Comparison of ENCODE assay signal across 35 cellular contexts in the genomic region with DNA sequence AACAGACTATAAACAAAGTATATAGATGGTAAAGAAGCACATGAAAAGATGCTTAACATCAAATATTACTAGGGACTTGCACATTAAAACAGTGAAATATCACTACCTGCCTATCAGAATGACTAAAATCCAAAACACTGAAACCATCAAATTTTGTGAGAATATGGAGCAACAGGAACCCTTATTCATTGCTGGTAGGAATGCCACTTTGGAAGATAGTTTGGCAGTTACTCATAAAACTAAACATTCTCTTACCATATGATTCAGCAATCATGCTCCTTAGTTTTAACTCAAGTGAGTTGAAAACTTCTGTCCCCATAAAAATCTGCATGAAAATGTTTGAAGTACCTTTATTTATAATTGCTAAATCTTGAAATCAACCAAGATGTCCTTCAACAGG.
DNase-seq lines count a peak whose midpoint lies in the region; ATAC-seq, FAIRE-seq and TF ChIP-seq lines count a peak whose summit lies in the region.
"Had no signal": no experiment of that assay in that cellular context is flagged by ENCODE, and none has a peak within 500 bp of the region (broad histone marks: within the 10 kb centered on the region; RNA-seq: fewer than 3 reads in every experiment).

No MANE protein-coding gene starts in this region.

- peaks cover 2% of the 10 kb centered on the region for H3K9me3 Mint-ChIP-seq in neural progenitor cell
- no peaks in the 10 kb centered on the region for H3K9me3 Mint-ChIP-seq in activated T-cell treated with anti-CD3 and anti-CD28 coated beads, Interleukin-2, amount 50 U/mL, for 72 hours
- H3K9me3 Mint-ChIP-seq: activated CD4-positive, alpha-beta memory T cell treated with anti-CD3 and anti-CD28 coated beads for 36 hours; CD4-positive, CD25-positive, alpha-beta regulatory T cell; stimulated activated naive B cell treated with anti-CD40 and anti-IgM and Interleukin-4, amounts not matched to agents 10 μg/mL and 1 μg/mL and 100 μg/mL, for 72 hours; T-helper 2 cell treated with Interferon-gamma antibody and Interleukin-4, amounts not matched to agents 5 μg/mL and 100 μg/mL, for 36 hours had no signal

- peak; percentile 20 for FAIRE-seq in keratinocyte (lab: Jason Lieb, UNC)
- FAIRE-seq: A204.1, D721Med, frontal cortex, GM12878, HepG2 had no signal

- DNase-seq in HS-27A (ENCODE audit: low read depth) = peak; percentile 46
- DNase-seq in astrocyte of the spinal cord (ENCODE audit: low read depth, low spot score) = peak; percentile 16
- DNase-seq in keratinocyte (ENCODE audit: low read depth, low spot score) = peak; percentile 44
- DNase-seq in neural progenitor cell (ENCODE audit: low spot score) = no peak
- no peak for DNase-seq in activated T-cell treated with anti-CD3 and anti-CD28 coated beads, Interleukin-2, amount 50 U/mL, for 72 hours
- DNase-seq in NCI-H774 (lab: John Stamatoyannopoulos, UW) = no peak
- DNase-seq: activated CD4-positive, alpha-beta memory T cell treated with anti-CD3 and anti-CD28 coated beads for 36 hours; activated CD4-positive, CD25-positive, alpha-beta regulatory T cell treated with anti-CD3 and anti-CD28 coated beads, Interleukin-2, amount 50 U/mL, for 72 hours; activated effector memory CD4-positive, alpha-beta T cell treated with Interleukin-2 at 50 U/mL for 16 hours; AML-193; anterior cingulate cortex; CD4-positive, CD25-positive, alpha-beta regulatory T cell; central memory CD4-positive, alpha-beta T cell; MV-4-11; NCI-H1436; NCI-H2081 treated with DMSO at 0.1 percent for 48 hours; NCI-H2227 treated with DMSO at 0.1 percent for 48 hours; NCI-H526 treated with DMSO at 0.1 percent for 48 hours; Peyer's patch; SIG-M5; stimulated activated naive B cell treated with anti-CD40 and anti-IgM and Interleukin-4, amounts not matched to agents 10 μg/mL and 1 μg/mL and 100 μg/mL, for 72 hours; upper lobe of left lung had no signal

- H3K27ac ChIP-seq in ACC112 (ENCODE audit: low read depth, low read length) = peak overlapping the region; percentile 46; the same call in 1 of the 2 replicates
- H3K27ac ChIP-seq in keratinocyte (ENCODE audit: control insufficient read depth, insufficient read depth, low read length) = no peak overlapping the region
- H3K27ac ChIP-seq in neural progenitor cell = no peak overlapping the region
- H3K27ac ChIP-seq: Peyer's patch, skin epidermis, upper lobe of left lung had no signal

- no peaks in the 10 kb centered on the region for H3K27me3 Mint-ChIP-seq in neural progenitor cell (ENCODE audit: insufficient read depth, low read depth)
- no peaks in the 10 kb centered on the region for H3K27me3 Mint-ChIP-seq in activated T-cell treated with anti-CD3 and anti-CD28 coated beads, Interleukin-2, amount 50 U/mL, for 72 hours (ENCODE audit: low read depth)
- H3K27me3 Mint-ChIP-seq: activated CD4-positive, alpha-beta memory T cell treated with anti-CD3 and anti-CD28 coated beads for 36 hours; activated naive CD8-positive, alpha-beta T cell; CD4-positive, CD25-positive, alpha-beta regulatory T cell had no signal

- dilution Hi-C loops in keratinocyte (cut with MboI; ENCODE audit: extremely low pct_ligation_motif_present, low sequenced_read_pairs) = no loop called here

- no peak overlapping the region for H3K9ac ChIP-seq in keratinocyte (ENCODE audit: control insufficient read depth, extremely low read depth, insufficient read depth, low read length)
- no peak overlapping the region for H3K9ac ChIP-seq in neural progenitor cell

- H3K79me2 ChIP-seq in ACC112 (ENCODE audit: control insufficient read depth, insufficient read depth, low read length, unreplicated experiment) = no peaks in the 10 kb centered on the region
- H3K79me2 ChIP-seq in keratinocyte (ENCODE audit: control insufficient read depth, insufficient read depth, low read length) = no peaks in the 10 kb centered on the region
- H3K79me2 ChIP-seq in neural progenitor cell (ENCODE audit: low read depth) = no peaks in the 10 kb centered on the region

- H3K36me3 ChIP-seq in ACC112 (ENCODE audit: insufficient read depth, low read length) (no peaks in the 10 kb centered on the region), keratinocyte (ENCODE audit: control insufficient read depth in 2 of 2, extremely low read depth in 1 of 2, insufficient read depth in 2 of 2, low read length in 2 of 2) (no peaks in the 10 kb centered on the region), neural progenitor cell (no peaks in the 10 kb centered on the region)
- H3K36me3 ChIP-seq: HAP-1, Peyer's patch, upper lobe of left lung had no signal

- H3K9me1 ChIP-seq in keratinocyte (ENCODE audit: control insufficient read depth, extremely low read depth, insufficient read depth, low read length) = no peaks in the 10 kb centered on the region

- no peaks in the 10 kb centered on the region for H3K36me3 Mint-ChIP-seq in neural progenitor cell
- no peaks in the 10 kb centered on the region for H3K36me3 Mint-ChIP-seq in activated T-cell treated with anti-CD3 and anti-CD28 coated beads, Interleukin-2, amount 50 U/mL, for 72 hours (ENCODE audit: insufficient read depth in 2 of 2)
- H3K36me3 Mint-ChIP-seq: activated CD4-positive, alpha-beta memory T cell treated with anti-CD3 and anti-CD28 coated beads for 36 hours; activated naive CD8-positive, alpha-beta T cell; CD4-positive, CD25-positive, alpha-beta regulatory T cell; stimulated activated naive B cell treated with anti-CD40 and anti-IgM and Interleukin-4, amounts not matched to agents 10 μg/mL and 1 μg/mL and 100 μg/mL, for 72 hours had no signal

- H2AFZ ChIP-seq in ACC112 (ENCODE audit: low read length, unreplicated experiment) (peak overlapping the region; percentile 30), keratinocyte (ENCODE audit: control insufficient read depth, low read length) (no peak overlapping the region), neural progenitor cell (replicated peaks) (no peak overlapping the region)

- H3K4me1 ChIP-seq in ACC112 (ENCODE audit: control insufficient read depth, insufficient read depth, low read length, unreplicated experiment) (peaks cover 26% of the 10 kb centered on the region), keratinocyte (ENCODE audit: control insufficient read depth, extremely low read depth, insufficient read depth, low read length) (peaks cover 34% of the 10 kb centered on the region), neural progenitor cell (peaks cover 10% of the 10 kb centered on the region)
- H3K4me1 ChIP-seq: Peyer's patch, upper lobe of left lung had no signal

- no peaks in the 10 kb centered on the region for H3F3A ChIP-seq in neural progenitor cell (ENCODE audit: low read depth)

- H4K20me1 ChIP-seq in keratinocyte (ENCODE audit: control insufficient read depth, extremely low read depth, insufficient read depth, low read length) (no peaks in the 10 kb centered on the region), neural progenitor cell (ENCODE audit: low read depth) (no peaks in the 10 kb centered on the region)

- H3K9me3 ChIP-seq in keratinocyte (ENCODE audit: control insufficient read depth, low read depth, low read length) (no peaks in the 10 kb centered on the region), neural progenitor cell (ENCODE audit: low read depth) (no peaks in the 10 kb centered on the region)
- H3K9me3 ChIP-seq: HAP-1, Peyer's patch, upper lobe of left lung had no signal

- in situ Hi-C loops in astrocyte of the spinal cord (cut with HindIII; ENCODE audit: low sequenced_read_pairs) = no loop called here

- no peaks in the 10 kb centered on the region for H3K27me3 ChIP-seq in ACC112 (ENCODE audit: insufficient read depth, low read length)
- H3K27me3 ChIP-seq in keratinocyte (ENCODE audit: control insufficient read depth, extremely low read depth, insufficient read depth, low read length) = no peaks in the 10 kb centered on the region
- no peaks in the 10 kb centered on the region for H3K27me3 ChIP-seq in neural progenitor cell
- H3K27me3 ChIP-seq: Peyer's patch, upper lobe of left lung had no signal

- no peak overlapping the region for H3K4me2 ChIP-seq in keratinocyte (ENCODE audit: control insufficient read depth, extremely low read depth, insufficient read depth, low read depth, low read length)
- no peak overlapping the region for H3K4me2 ChIP-seq in neural progenitor cell

- no peak for ATAC-seq in GM18517 (IDR thresholded peaks at IDR 0.05; ENCODE audit: unreplicated experiment)
- ATAC-seq in activated T-cell treated with anti-CD3 and anti-CD28 coated beads, Interleukin-2, amount 50 U/mL, for 72 hours (replicated peaks in 1 of 2) = no peak
- ATAC-seq: esophagus mucosa; GM12878; HepG2; stimulated activated naive B cell treated with anti-CD40 and anti-IgM and Interleukin-4, amounts not matched to agents 10 μg/mL and 1 μg/mL and 100 μg/mL, for 72 hours had no signal

- H3K4me3 ChIP-seq in ACC112 (ENCODE audit: low read depth, low read length) (no peak overlapping the region), astrocyte of the spinal cord (ENCODE audit: low read depth, low read length) (no peak overlapping the region), keratinocyte (ENCODE audit: control insufficient read depth in 2 of 3, extremely low read depth in 1 of 3, insufficient read depth in 2 of 3, low read depth in 1 of 3, low read length in 3 of 3) (no peak overlapping the region), neural progenitor cell (no peak overlapping the region)
- H3K4me3 ChIP-seq: GM12878, HAP-1, Peyer's patch, skin epidermis, upper lobe of left lung had no signal

- H3K27ac Mint-ChIP-seq in neural progenitor cell = no peak overlapping the region
- no peak overlapping the region for H3K27ac Mint-ChIP-seq in activated T-cell treated with anti-CD3 and anti-CD28 coated beads, Interleukin-2, amount 50 U/mL, for 72 hours
- H3K27ac Mint-ChIP-seq: activated CD4-positive, alpha-beta memory T cell treated with anti-CD3 and anti-CD28 coated beads for 36 hours; activated naive CD8-positive, alpha-beta T cell; CD4-positive, CD25-positive, alpha-beta regulatory T cell; nephron; stimulated activated naive B cell treated with anti-CD40 and anti-IgM and Interleukin-4, amounts not matched to agents 10 μg/mL and 1 μg/mL and 100 μg/mL, for 72 hours; T-helper 2 cell treated with Interferon-gamma antibody and Interleukin-4, amounts not matched to agents 5 μg/mL and 100 μg/mL, for 36 hours had no signal

- no peak overlapping the region for H3K4me3 Mint-ChIP-seq in neural progenitor cell
- H3K4me3 Mint-ChIP-seq in activated T-cell treated with anti-CD3 and anti-CD28 coated beads, Interleukin-2, amount 50 U/mL, for 72 hours = no peak overlapping the region
- H3K4me3 Mint-ChIP-seq: activated CD4-positive, alpha-beta memory T cell treated with anti-CD3 and anti-CD28 coated beads for 36 hours; activated naive CD8-positive, alpha-beta T cell; CD4-positive, CD25-positive, alpha-beta regulatory T cell; nephron; stimulated activated naive B cell treated with anti-CD40 and anti-IgM and Interleukin-4, amounts not matched to agents 10 μg/mL and 1 μg/mL and 100 μg/mL, for 72 hours; T-helper 2 cell treated with Interferon-gamma antibody and Interleukin-4, amounts not matched to agents 5 μg/mL and 100 μg/mL, for 36 hours had no signal

- H3K4me1 Mint-ChIP-seq in neural progenitor cell = no peaks in the 10 kb centered on the region
- no peaks in the 10 kb centered on the region for H3K4me1 Mint-ChIP-seq in activated T-cell treated with anti-CD3 and anti-CD28 coated beads, Interleukin-2, amount 50 U/mL, for 72 hours (ENCODE audit: low read depth)
- H3K4me1 Mint-ChIP-seq: CD4-positive, CD25-positive, alpha-beta regulatory T cell; nephron; stimulated activated naive B cell treated with anti-CD40 and anti-IgM and Interleukin-4, amounts not matched to agents 10 μg/mL and 1 μg/mL and 100 μg/mL, for 72 hours had no signal

- TF ChIP-seq CTCF in astrocyte of the spinal cord (IDR thresholded peaks at IDR 0.05; ENCODE audit: low read depth, low read length) (no peak), keratinocyte (optimal IDR thresholded peaks at IDR 0.05 in 1 of 3, IDR thresholded peaks at IDR 0.05 in 1 of 3, conservative IDR thresholded peaks at IDR 0.05 in 1 of 3; ENCODE audit: extremely low read depth in 1 of 3, insufficient read depth in 2 of 3, low read length in 3 of 3) (no peak), neural progenitor cell (IDR thresholded peaks at IDR 0.05) (no peak)

Comparison
In these comparisons a context has a peak if more than half of its experiments do, and no peak if none do; other contexts are left out.
1. DNase-seq: peak in HS-27A (single experiment), astrocyte of the spinal cord (single experiment) and keratinocyte (single experiment); none in neural progenitor cell (single experiment), activated T-cell treated with anti-CD3 and anti-CD28 coated beads, Interleukin-2, amount 50 U/mL, for 72 hours (0 of 2) and NCI-H774 (single experiment).